ENCODE assay signal across 1 cellular context in the genomic region with DNA sequence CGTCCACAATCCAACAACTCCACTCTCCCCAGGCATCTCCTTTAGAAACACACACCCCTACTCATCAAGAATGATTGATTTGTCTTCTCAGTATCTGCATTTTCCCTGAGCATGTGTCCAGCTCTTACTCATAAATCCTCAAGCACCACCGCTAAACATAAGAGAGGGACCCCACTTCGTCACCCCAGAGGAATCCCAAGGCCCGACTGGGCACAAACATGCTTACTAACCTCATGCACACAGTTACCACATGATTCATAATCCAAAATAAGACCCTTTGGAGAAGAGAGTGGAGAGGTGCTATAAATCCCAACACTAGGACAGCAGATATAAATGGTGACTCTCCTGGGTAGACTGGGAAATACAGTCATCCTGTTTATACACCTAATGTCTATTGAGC.
TF ChIP-seq lines count a peak whose summit lies in the region.

No MANE protein-coding gene starts in this region.

TF ChIP-seq in IMR-90, 13 proteins besides CTCF, POLR2A, EP300 and RAD21 (continued from another document):
- no peak for TF ChIP-seq MXI1 (IDR thresholded peaks at IDR 0.05; ENCODE audit: borderline replicate concordance, low read depth, low read length)
- no peak for TF ChIP-seq RCOR1 (IDR thresholded peaks at IDR 0.05; ENCODE audit: insufficient replicate concordance, low read length)
- TF ChIP-seq SMC3 (IDR thresholded peaks at IDR 0.05; ENCODE audit: low read depth, low read length): no peak
- no peak for TF ChIP-seq FOS (IDR thresholded peaks at IDR 0.05; ENCODE audit: low read depth, low read length)
- TF ChIP-seq CHD1 (IDR thresholded peaks at IDR 0.05; ENCODE audit: low read depth, low read length): no peak
- no peak for TF ChIP-seq CEBPB (IDR thresholded peaks at IDR 0.05; ENCODE audit: low read depth, low read length)
